Comparison of ENCODE assay signal across 22 cellular contexts in genomic region chr5:64874753-64875152, GRCh38.
"Had no signal": no experiment of that assay in that cellular context is flagged by ENCODE, and none has a peak within 500 bp of the region (broad histone marks: within the 10 kb centered on the region; RNA-seq: fewer than 3 reads in every experiment).

No MANE protein-coding gene starts in this region.

- ATAC-seq: activated CD8-positive, alpha-beta T cell treated with anti-CD3 and anti-CD28 coated beads for 36 hours; activated T-cell treated with anti-CD3 and anti-CD28 coated beads, Interleukin-2, amount 50 U/mL, for 4 hours; esophagus mucosa; mucosa of descending colon; right lobe of liver; stimulated activated effector memory CD8-positive, alpha-beta T cell treated with anti-CD3 and anti-CD28 coated beads, Interleukin-12 subunit alpha, Interleukin-12 subunit beta, amount 100 ng/mL, for 72 hours; stimulated activated naive CD8-positive, alpha-beta T cell treated with anti-CD3 and anti-CD28 coated beads, Interleukin-15, amount 100 ng/mL, for 72 hours; T-cell had no signal

- H3K4me3 ChIP-seq: adrenal gland, ascending aorta, left ventricle myocardium inferior, lung, mucosa of descending colon, ovary, right lobe of liver, uterus had no signal

- DNase-seq: activated B cell treated with CpG ODN at 0.5 μM for 24 hours; activated CD4-positive, alpha-beta T cell treated with anti-CD3 and anti-CD28 coated beads, Interleukin-2, amount 50 U/mL, for 1 hour; activated CD8-positive, alpha-beta T cell treated with anti-CD3 and anti-CD28 coated beads for 36 hours; activated T-cell treated with anti-CD3 and anti-CD28 coated beads, Interleukin-2, amount 50 U/mL, for 4 hours; caudate nucleus; endodermal cell; foreskin melanocyte; left ventricle myocardium inferior; mucosa of descending colon; ovary; right lobe of liver; small intestine; stimulated activated CD4-positive, alpha-beta T cell treated with anti-CD3 and anti-CD28 coated beads, Interleukin-4, amount 100 ng/mL, for 24 hours; stimulated activated naive CD8-positive, alpha-beta T cell treated with anti-CD3 and anti-CD28 coated beads, Interleukin-15, amount 100 ng/mL, for 72 hours; substantia nigra; T-cell; uterus had no signal
